ENCODE assay signal across 33 cellular contexts in the genomic region with DNA sequence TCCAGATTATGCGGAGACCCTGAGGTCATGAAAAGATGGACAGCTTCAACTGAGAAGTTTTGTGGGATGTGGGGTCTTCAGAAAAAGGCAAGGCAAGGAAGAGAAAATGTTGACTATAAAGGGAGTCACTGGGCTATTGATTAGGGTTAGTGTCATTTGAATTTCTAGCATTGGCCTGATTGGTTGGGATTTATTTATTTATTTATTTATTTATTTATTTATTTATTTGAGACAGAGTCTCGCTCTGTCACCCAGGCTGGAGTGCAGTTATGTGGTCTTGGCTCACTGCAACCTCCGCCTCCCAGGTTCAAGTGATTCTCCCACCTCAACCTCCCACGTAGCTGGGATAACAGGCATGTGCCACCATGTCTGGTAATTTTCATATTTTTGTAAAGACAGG.
DNase-seq lines count a peak whose midpoint lies in the region; ATAC-seq and TF ChIP-seq lines count a peak whose summit lies in the region.
"Had no signal": no experiment of that assay in that cellular context is flagged by ENCODE, and none has a peak within 500 bp of the region (broad histone marks: within the 10 kb centered on the region; RNA-seq: fewer than 3 reads in every experiment).

No MANE protein-coding gene starts in this region.

- no peak for TF ChIP-seq CTCF in HEK293 (tag by site-specific recombination; IDR thresholded peaks at IDR 0.05)
- TF ChIP-seq CTCF in dorsolateral prefrontal cortex (IDR thresholded peaks at IDR 0.05 in 54 of 56, conservative IDR thresholded peaks at IDR 0.05 in 2 of 56; ENCODE audit: low read depth in 1 of 56, partially characterized antibody in 56 of 56), result no peak
- no peak for TF ChIP-seq CTCF in tibial artery (IDR thresholded peaks at IDR 0.05)

- no peaks in the 10 kb centered on the region for H3K9me3 ChIP-seq in HEK293 (ENCODE audit: control insufficient read depth, insufficient read depth, low read depth, low read length)
- H3K9me3 ChIP-seq in tibial artery, result no peaks in the 10 kb centered on the region
- H3K9me3 ChIP-seq: A549; BE2C; BLaER1; BLaER1 treated with 17β-estradiol and CSF1 and Interleukin-3, amounts not matched to agents 10 nM and 100 nM; Caco-2 had no signal

- H3K4me1 ChIP-seq in HEK293 (ENCODE audit: control insufficient read depth, insufficient read depth, low read length), result no peaks in the 10 kb centered on the region
- peaks cover 0 to 33% (median 14%) of the 10 kb centered on the region in 4 donors for H3K4me1 ChIP-seq in tibial artery
- H3K4me1 ChIP-seq: BE2C; BLaER1; BLaER1 treated with 17β-estradiol and CSF1 and Interleukin-3, amounts not matched to agents 10 nM and 100 nM; Caco-2 had no signal

- intact Hi-C loops in dorsolateral prefrontal cortex (cut with DNase I) (loop anchor here in 1 of 2 donors (5.0 kb wide), 1 partner anchor 93 kb away; no protein-coding TSS in a partner anchor), tibial artery (cut with DNase I; ENCODE audit: low total_unique reads) (no loop called here)

- H3K36me3 ChIP-seq in HEK293 (ENCODE audit: control insufficient read depth in 2 of 2, insufficient read depth in 1 of 2, low read length in 2 of 2), result no peaks in the 10 kb centered on the region
- H3K36me3 ChIP-seq in tibial artery, result no peaks in the 10 kb centered on the region
- H3K36me3 ChIP-seq: BE2C; BLaER1; BLaER1 treated with 17β-estradiol and CSF1 and Interleukin-3, amounts not matched to agents 10 nM and 100 nM had no signal

- H3K4me3 ChIP-seq in HEK293 (ENCODE audit: low read depth, low read length) (no peak overlapping the region), dorsolateral prefrontal cortex (no peak overlapping the region), tibial artery (no peak overlapping the region)
- H3K4me3 ChIP-seq: A549; BLaER1; BLaER1 treated with 17β-estradiol and CSF1 and Interleukin-3, amounts not matched to agents 10 nM and 100 nM had no signal

- no peak for DNase-seq in dorsolateral prefrontal cortex
- DNase-seq in stimulated activated CD4-positive, alpha-beta T cell treated with anti-CD3 and anti-CD28 coated beads, Interleukin-4, amount 100 ng/mL, for 24 hours, result no peak
- no peak for DNase-seq in tibial artery
- DNase-seq: 8988T; ACHN; AML-193; BE2C; C1 segment of cervical spinal cord; Caco-2; Calu3; CD4-positive, alpha-beta memory T cell; CD4-positive, alpha-beta T cell; CD4-positive, CD25-positive, alpha-beta regulatory T cell; CD8-positive, alpha-beta memory T cell; CD8-positive, alpha-beta T cell; COR-L47; DMS 273 treated with DMSO at 0.1 percent for 48 hours; DMS153; DMS53; DMS79; DMS79 treated with DMSO at 0.1 percent for 48 hours; DND-41; EL had no signal

- CTCF ChIA-PET in HEK293 (lab: Yijun Ruan, JAX), result interaction anchor here (0.6 to 1.2 kb wide), 4 partner anchors 29 to 553 kb away, joined by 3 to 5 read pairs (median 4); no protein-coding TSS in a partner anchor

- ATAC-seq in GM21367 (IDR thresholded peaks at IDR 0.05; ENCODE audit: unreplicated experiment) (no peak), GM18867 (IDR thresholded peaks at IDR 0.05; ENCODE audit: unreplicated experiment) (no peak)
- ATAC-seq: A549; CD8-positive, alpha-beta T cell had no signal

- POLR2A ChIA-PET in HEK293 (lab: Yijun Ruan, JAX), result no interaction called here

- H3K27ac ChIP-seq in HEK293 (ENCODE audit: extremely low read depth, low read depth, low read length), result no peak overlapping the region
- H3K27ac ChIP-seq in cingulate gyrus (ENCODE audit: low read depth, low read length), result peak overlapping the region; percentile 61
- peak overlapping the region in 35 of 59 donors; percentile 15 to 84 (median 69) for H3K27ac ChIP-seq in dorsolateral prefrontal cortex
- H3K27ac ChIP-seq in temporal lobe (ENCODE audit: low read depth, low read length), result peak overlapping the region; percentile 31
- no peak overlapping the region for H3K27ac ChIP-seq in tibial artery
- H3K27ac ChIP-seq: 22Rv1; A549; BLaER1; BLaER1 treated with 17β-estradiol and CSF1 and Interleukin-3, amounts not matched to agents 10 nM and 100 nM; C4-2B had no signal

- H3K27me3 ChIP-seq in dorsolateral prefrontal cortex (no peaks in the 10 kb centered on the region), tibial artery (no peaks in the 10 kb centered on the region)
- H3K27me3 ChIP-seq: BE2C; BLaER1; BLaER1 treated with 17β-estradiol and CSF1 and Interleukin-3, amounts not matched to agents 10 nM and 100 nM had no signal

TF ChIP-seq in HEK293, 187 proteins besides CTCF, POLR2A, EP300 and RAD21 (continues in another document):
- TF ChIP-seq PBX3 (CRISPR knock-in tag; IDR thresholded peaks at IDR 0.05) (no peak), ZNF658 (tag by site-specific recombination; IDR thresholded peaks at IDR 0.05) (no peak), ZNF654 (tag by site-specific recombination; IDR thresholded peaks at IDR 0.05; ENCODE audit: low read depth) (0 out of 2 replicates have a peak, but pooled peaks have one; percentile 12), ZNF580 (tag by site-specific recombination; IDR thresholded peaks at IDR 0.05) (no peak), ZNF830 (tag by site-specific recombination; IDR thresholded peaks at IDR 0.05; ENCODE audit: low read depth) (no peak), ZSCAN18 (tag by site-specific recombination; IDR thresholded peaks at IDR 0.05) (no peak), ZNF366 (tag by site-specific recombination; conservative IDR thresholded peaks at IDR 0.05) (no peak), ZNF37A (tag by site-specific recombination; IDR thresholded peaks at IDR 0.05) (no peak), ZBTB8A (tag by site-specific recombination; IDR thresholded peaks at IDR 0.05) (peak; percentile 45)
- TF ChIP-seq, protein P1, sequence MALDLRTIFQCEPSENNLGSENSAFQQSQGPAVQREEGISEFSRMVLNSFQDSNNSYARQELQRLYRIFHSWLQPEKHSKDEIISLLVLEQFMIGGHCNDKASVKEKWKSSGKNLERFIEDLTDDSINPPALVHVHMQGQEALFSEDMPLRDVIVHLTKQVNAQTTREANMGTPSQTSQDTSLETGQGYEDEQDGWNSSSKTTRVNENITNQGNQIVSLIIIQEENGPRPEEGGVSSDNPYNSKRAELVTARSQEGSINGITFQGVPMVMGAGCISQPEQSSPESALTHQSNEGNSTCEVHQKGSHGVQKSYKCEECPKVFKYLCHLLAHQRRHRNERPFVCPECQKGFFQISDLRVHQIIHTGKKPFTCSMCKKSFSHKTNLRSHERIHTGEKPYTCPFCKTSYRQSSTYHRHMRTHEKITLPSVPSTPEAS (tag by site-specific recombination; IDR thresholded peaks at IDR 0.05), result no peak
- TF ChIP-seq, protein P2, sequence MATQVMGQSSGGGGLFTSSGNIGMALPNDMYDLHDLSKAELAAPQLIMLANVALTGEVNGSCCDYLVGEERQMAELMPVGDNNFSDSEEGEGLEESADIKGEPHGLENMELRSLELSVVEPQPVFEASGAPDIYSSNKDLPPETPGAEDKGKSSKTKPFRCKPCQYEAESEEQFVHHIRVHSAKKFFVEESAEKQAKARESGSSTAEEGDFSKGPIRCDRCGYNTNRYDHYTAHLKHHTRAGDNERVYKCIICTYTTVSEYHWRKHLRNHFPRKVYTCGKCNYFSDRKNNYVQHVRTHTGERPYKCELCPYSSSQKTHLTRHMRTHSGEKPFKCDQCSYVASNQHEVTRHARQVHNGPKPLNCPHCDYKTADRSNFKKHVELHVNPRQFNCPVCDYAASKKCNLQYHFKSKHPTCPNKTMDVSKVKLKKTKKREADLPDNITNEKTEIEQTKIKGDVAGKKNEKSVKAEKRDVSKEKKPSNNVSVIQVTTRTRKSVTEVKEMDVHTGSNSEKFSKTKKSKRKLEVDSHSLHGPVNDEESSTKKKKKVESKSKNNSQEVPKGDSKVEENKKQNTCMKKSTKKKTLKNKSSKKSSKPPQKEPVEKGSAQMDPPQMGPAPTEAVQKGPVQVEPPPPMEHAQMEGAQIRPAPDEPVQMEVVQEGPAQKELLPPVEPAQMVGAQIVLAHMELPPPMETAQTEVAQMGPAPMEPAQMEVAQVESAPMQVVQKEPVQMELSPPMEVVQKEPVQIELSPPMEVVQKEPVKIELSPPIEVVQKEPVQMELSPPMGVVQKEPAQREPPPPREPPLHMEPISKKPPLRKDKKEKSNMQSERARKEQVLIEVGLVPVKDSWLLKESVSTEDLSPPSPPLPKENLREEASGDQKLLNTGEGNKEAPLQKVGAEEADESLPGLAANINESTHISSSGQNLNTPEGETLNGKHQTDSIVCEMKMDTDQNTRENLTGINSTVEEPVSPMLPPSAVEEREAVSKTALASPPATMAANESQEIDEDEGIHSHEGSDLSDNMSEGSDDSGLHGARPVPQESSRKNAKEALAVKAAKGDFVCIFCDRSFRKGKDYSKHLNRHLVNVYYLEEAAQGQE (tag by site-specific recombination; IDR thresholded peaks at IDR 0.05), result peak; percentile 48; the same call in 1 of the 2 replicates

Comparison
In these comparisons a context has a peak if more than half of its experiments do, and no peak if none do; other contexts are left out.
1. H3K27ac ChIP-seq: peak in cingulate gyrus (single experiment), dorsolateral prefrontal cortex (35 of 59) and temporal lobe (single experiment); none in HEK293 (single experiment) and tibial artery (0 of 2).